28 cellular contexts compared by ENCODE assay signal in genomic region chr18:59238385-59238784, GRCh38. TPM values are rescaled to one million over a fixed set of nuclear protein-coding genes. Genes with fewer than 3 reads are reported as not detected.
DNase-seq lines count a peak whose midpoint lies in the region; TF ChIP-seq lines count a peak whose summit lies in the region.
"Had no signal": no experiment of that assay in that cellular context is flagged by ENCODE, and none has a peak within 500 bp of the region (broad histone marks: within the 10 kb centered on the region; RNA-seq: fewer than 3 reads in every experiment).

No MANE protein-coding gene starts in this region.

- H3K27ac Mint-ChIP-seq in osteocyte (ENCODE audit: unreplicated experiment), result no peak overlapping the region
- H3K27ac Mint-ChIP-seq: activated CD4-positive, alpha-beta T cell treated with anti-CD3 and anti-CD28 coated beads, Interleukin-2, amount 10 ng/mL, durations not matched to agents 24 days and 14 days; activated CD8-positive, alpha-beta memory T cell treated with anti-CD3 and anti-CD28 coated beads, Interleukin-2, amount 10 ng/mL, durations not matched to agents 7 days and 5 days; activated naive CD4-positive, alpha-beta T cell treated with anti-CD3 and anti-CD28 coated beads, Interleukin-2, amount 50 U/mL, for 24 hours; activated T-helper 1 cell treated with anti-CD3 and anti-CD28 coated beads, Interleukin-12 subunit alpha, Interleukin-12 subunit beta, Interleukin-2, Interleukin-4 antibody, amounts not matched to agents 30 ng/mL and 10 ng/mL and 1 ng/mL, durations not matched to agents 14 hours and 24 hours and 36 hours; CD8-positive, alpha-beta memory T cell; dendritic cell treated with granulocyte-macrophage colony-stimulating factor and Interleukin-4, amounts not matched to agents 40 ng/mL and 50 ng/mL, for 4 days; stimulated activated effector memory CD8-positive, alpha-beta T cell treated with anti-CD3 and anti-CD28 coated beads, Interleukin-12 subunit alpha, Interleukin-12 subunit beta, amount 100 ng/mL, for 72 hours had no signal

- H3K36me3 Mint-ChIP-seq in osteocyte (ENCODE audit: unreplicated experiment), result peaks cover 2% of the 10 kb centered on the region
- H3K36me3 Mint-ChIP-seq: activated CD8-positive, alpha-beta memory T cell treated with anti-CD3 and anti-CD28 coated beads, Interleukin-2, amount 10 ng/mL, durations not matched to agents 7 days and 5 days; activated naive CD4-positive, alpha-beta T cell treated with anti-CD3 and anti-CD28 coated beads, Interleukin-2, amount 50 U/mL, for 24 hours; CD8-positive, alpha-beta memory T cell; stimulated activated effector memory CD8-positive, alpha-beta T cell treated with anti-CD3 and anti-CD28 coated beads, Interleukin-12 subunit alpha, Interleukin-12 subunit beta, amount 100 ng/mL, for 72 hours had no signal

- H3K9me3 Mint-ChIP-seq in osteocyte (ENCODE audit: unreplicated experiment), result no peaks in the 10 kb centered on the region
- H3K9me3 Mint-ChIP-seq: activated CD4-positive, alpha-beta T cell treated with anti-CD3 and anti-CD28 coated beads, Interleukin-2, amount 10 ng/mL, durations not matched to agents 24 days and 14 days; activated naive CD4-positive, alpha-beta T cell treated with anti-CD3 and anti-CD28 coated beads, Interleukin-2, amount 50 U/mL, for 24 hours; activated T-helper 1 cell treated with anti-CD3 and anti-CD28 coated beads, Interleukin-12 subunit alpha, Interleukin-12 subunit beta, Interleukin-2, Interleukin-4 antibody, amounts not matched to agents 30 ng/mL and 10 ng/mL and 1 ng/mL, durations not matched to agents 14 hours and 24 hours and 36 hours; dendritic cell treated with granulocyte-macrophage colony-stimulating factor and Interleukin-4, amounts not matched to agents 40 ng/mL and 50 ng/mL, for 4 days had no signal

- no peaks in the 10 kb centered on the region for H3K4me1 Mint-ChIP-seq in osteocyte (ENCODE audit: unreplicated experiment)
- H3K4me1 Mint-ChIP-seq: activated CD4-positive, alpha-beta T cell treated with anti-CD3 and anti-CD28 coated beads, Interleukin-2, amount 10 ng/mL, durations not matched to agents 24 days and 14 days; activated CD8-positive, alpha-beta memory T cell treated with anti-CD3 and anti-CD28 coated beads, Interleukin-2, amount 10 ng/mL, durations not matched to agents 7 days and 5 days; activated naive CD4-positive, alpha-beta T cell treated with anti-CD3 and anti-CD28 coated beads, Interleukin-2, amount 50 U/mL, for 24 hours; CD8-positive, alpha-beta memory T cell; stimulated activated effector memory CD8-positive, alpha-beta T cell treated with anti-CD3 and anti-CD28 coated beads, Interleukin-12 subunit alpha, Interleukin-12 subunit beta, amount 100 ng/mL, for 72 hours had no signal

- H3K27me3 Mint-ChIP-seq in osteocyte (ENCODE audit: unreplicated experiment), result peaks cover 58% of the 10 kb centered on the region

- no peak overlapping the region for H3K4me3 ChIP-seq in AG10803 (ENCODE audit: low read length)
- H3K4me3 ChIP-seq: heart right ventricle, SJSA1, testis, vagina had no signal

- DNase-seq in AG10803 (ENCODE audit: low read depth) (peak; percentile 25), DMS153 treated with DMSO at 0.1 percent for 48 hours (lab: John Stamatoyannopoulos, UW; ENCODE audit: unreplicated experiment) (peak; percentile 48), NCI-H1417 (lab: John Stamatoyannopoulos, UW) (peak; percentile 56 to 94 (median 75)), NCI-H748 (lab: John Stamatoyannopoulos, UW; ENCODE audit: unreplicated experiment) (peak; percentile 83), SIG-M5 treated with dmso at 0.1 percent for 504 hours (lab: John Stamatoyannopoulos, UW; ENCODE audit: unreplicated experiment) (no peak), NCI-H526 treated with DMSO at 0.1 percent for 48 hours (lab: John Stamatoyannopoulos, UW) (no peak), osteocyte (ENCODE audit: extremely low spot score, unreplicated experiment) (no peak)
- DNase-seq: activated CD4-positive, alpha-beta T cell treated with anti-CD3 and anti-CD28 coated beads, Interleukin-2, amount 10 ng/mL, durations not matched to agents 24 days and 14 days; activated CD8-positive, alpha-beta memory T cell treated with anti-CD3 and anti-CD28 coated beads, Interleukin-2, amount 10 ng/mL, durations not matched to agents 7 days and 5 days; aorta; CD8-positive, alpha-beta memory T cell; heart right ventricle; left colon; NCI-H1694; occipital lobe; small intestine; stimulated activated CD4-positive, alpha-beta T cell treated with anti-CD3 and anti-CD28 coated beads, Interleukin-2, amount 100 ng/mL, for 24 hours; testis had no signal

- TF ChIP-seq CTCF in AG10803 (conservative IDR thresholded peaks at IDR 0.05; ENCODE audit: low read length) (no peak), osteocyte (IDR thresholded peaks at IDR 0.05) (no peak)

- H3K4me3 Mint-ChIP-seq in osteocyte (ENCODE audit: unreplicated experiment), result no peak overlapping the region
- H3K4me3 Mint-ChIP-seq: activated CD4-positive, alpha-beta T cell treated with anti-CD3 and anti-CD28 coated beads, Interleukin-2, amount 10 ng/mL, durations not matched to agents 24 days and 14 days; activated CD8-positive, alpha-beta memory T cell treated with anti-CD3 and anti-CD28 coated beads, Interleukin-2, amount 10 ng/mL, durations not matched to agents 7 days and 5 days; activated naive CD4-positive, alpha-beta T cell treated with anti-CD3 and anti-CD28 coated beads, Interleukin-2, amount 50 U/mL, for 24 hours; activated T-helper 1 cell treated with anti-CD3 and anti-CD28 coated beads, Interleukin-12 subunit alpha, Interleukin-12 subunit beta, Interleukin-2, Interleukin-4 antibody, amounts not matched to agents 30 ng/mL and 10 ng/mL and 1 ng/mL, durations not matched to agents 14 hours and 24 hours and 36 hours; CD8-positive, alpha-beta memory T cell; dendritic cell treated with granulocyte-macrophage colony-stimulating factor and Interleukin-4, amounts not matched to agents 40 ng/mL and 50 ng/mL, for 4 days; stimulated activated effector memory CD8-positive, alpha-beta T cell treated with anti-CD3 and anti-CD28 coated beads, Interleukin-12 subunit alpha, Interleukin-12 subunit beta, amount 100 ng/mL, for 72 hours had no signal

RNA-seq across cellular contexts. Expression of gene GRP, which starts 18.4 kb away (rescaled TPM):
- total RNA-seq in osteocyte, result not detected in 2 replicates
- total RNA-seq: activated CD4-positive, alpha-beta T cell treated with anti-CD3 and anti-CD28 coated beads, Interleukin-2, amount 10 ng/mL, durations not matched to agents 24 days and 14 days; activated CD8-positive, alpha-beta memory T cell treated with anti-CD3 and anti-CD28 coated beads, Interleukin-2, amount 10 ng/mL, durations not matched to agents 7 days and 5 days; activated T-helper 1 cell treated with anti-CD3 and anti-CD28 coated beads, Interleukin-12 subunit alpha, Interleukin-12 subunit beta, Interleukin-2, Interleukin-4 antibody, amounts not matched to agents 30 ng/mL and 10 ng/mL and 1 ng/mL, durations not matched to agents 14 hours and 24 hours and 36 hours; aorta; cardiac septum; CD8-positive, alpha-beta memory T cell; H4; heart right ventricle; renal cortical epithelial cell; SJSA1; T-helper 2 cell treated with Interferon-gamma antibody and Interleukin-4, amounts not matched to agents 100 ng/mL and 5 ng/mL, for 36 hours; vagina had no signal

RNA-seq across cellular contexts. Expression of gene RAX, which starts 34.9 kb away (rescaled TPM):
- total RNA-seq in osteocyte, result not detected in 2 replicates
- total RNA-seq: activated CD4-positive, alpha-beta T cell treated with anti-CD3 and anti-CD28 coated beads, Interleukin-2, amount 10 ng/mL, durations not matched to agents 24 days and 14 days; activated CD8-positive, alpha-beta memory T cell treated with anti-CD3 and anti-CD28 coated beads, Interleukin-2, amount 10 ng/mL, durations not matched to agents 7 days and 5 days; activated T-helper 1 cell treated with anti-CD3 and anti-CD28 coated beads, Interleukin-12 subunit alpha, Interleukin-12 subunit beta, Interleukin-2, Interleukin-4 antibody, amounts not matched to agents 30 ng/mL and 10 ng/mL and 1 ng/mL, durations not matched to agents 14 hours and 24 hours and 36 hours; aorta; cardiac septum; CD8-positive, alpha-beta memory T cell; H4; heart right ventricle; left colon; occipital lobe; renal cortical epithelial cell; SJSA1; T-helper 2 cell treated with Interferon-gamma antibody and Interleukin-4, amounts not matched to agents 100 ng/mL and 5 ng/mL, for 36 hours; testis; vagina had no signal

Comparison
In these comparisons a context has a peak if more than half of its experiments do, and no peak if none do; other contexts are left out.
1. DNase-seq: peak in AG10803 (single experiment), DMS153 treated with DMSO at 0.1 percent for 48 hours (single experiment), NCI-H1417 (3 of 3) and NCI-H748 (single experiment); none in SIG-M5 treated with dmso at 0.1 percent for 504 hours (single experiment), NCI-H526 treated with DMSO at 0.1 percent for 48 hours (single experiment) and osteocyte (single experiment).